1 cellular context compared by ENCODE assay signal in genomic region chr17:39687546-39688474, GRCh38.
TF ChIP-seq lines count a peak whose summit lies in the region.

TSS of gene PGAP3 (minus strand) at chr17:39688057. CDS start at chr17:39688014, 43 bp downstream.

TF ChIP-seq in K562, 482 proteins besides CTCF, POLR2A, EP300 and RAD21 (continued from another document and continues in another):
- TF ChIP-seq ZBTB1 (CRISPR knock-in tag; IDR thresholded peaks at IDR 0.05; ENCODE audit: borderline replicate concordance, low read depth) (no peak), THRB (CRISPR knock-in tag; conservative IDR thresholded peaks at IDR 0.05) (no peak), ZSCAN32 (CRISPR knock-in tag; IDR thresholded peaks at IDR 0.05) (no peak), THAP7 (CRISPR knock-in tag; IDR thresholded peaks at IDR 0.05) (no peak), ZEB2 (IDR thresholded peaks at IDR 0.05) (peak; percentile 84), WHSC1 (IDR thresholded peaks at IDR 0.05; ENCODE audit: low read length) (no peak), HDAC1 (IDR thresholded peaks at IDR 0.05) (peak in 1 of 2 experiments; percentile 21; a peak in 1 of 4 replicates), TBL1XR1 (IDR thresholded peaks at IDR 0.05; ENCODE audit: low read length in 2 of 2) (0 out of 4 replicates have a peak, but pooled peaks of 1 of the 2 experiments have one; percentile 24), CCAR2 (IDR thresholded peaks at IDR 0.05; ENCODE audit: low read depth, low read length) (no peak), PHTF2 (CRISPR knock-in tag; IDR thresholded peaks at IDR 0.05) (no peak), EP400 (IDR thresholded peaks at IDR 0.05) (peak; percentile 51), DLX4 (CRISPR knock-in tag; IDR thresholded peaks at IDR 0.05) (no peak), THAP12 (CRISPR knock-in tag; IDR thresholded peaks at IDR 0.05) (no peak), ZNF280A (IDR thresholded peaks at IDR 0.05; ENCODE audit: low read depth, partially characterized antibody) (no peak), TARDBP (IDR thresholded peaks at IDR 0.05) (no peak), ZBTB11 (CRISPR knock-in tag; IDR thresholded peaks at IDR 0.05) (peak; percentile 78 to 99 (median 79); a peak in 5 of 6 replicates), ZNF324 (CRISPR knock-in tag; IDR thresholded peaks at IDR 0.05) (no peak), TSHZ1 (CRISPR knock-in tag; IDR thresholded peaks at IDR 0.05) (no peak), FIP1L1 (IDR thresholded peaks at IDR 0.05; ENCODE audit: low read depth, low read length, poor library complexity, severe bottlenecking) (no peak), FUS (optimal IDR thresholded peaks at IDR 0.05; ENCODE audit: low read depth, low read length) (no peak), GTF2F1 (IDR thresholded peaks at IDR 0.05; ENCODE audit: low read depth, low read length) (no peak; the same call in 1 of the 2 replicates), GTF2E2 (tag; IDR thresholded peaks at IDR 0.05) (no peak), SMARCB1 (IDR thresholded peaks at IDR 0.05; ENCODE audit: insufficient read length, low read depth) (no peak), ZBTB49 (CRISPR knock-in tag; IDR thresholded peaks at IDR 0.05; ENCODE audit: borderline replicate concordance) (no peak), ZNF197 (CRISPR knock-in tag; IDR thresholded peaks at IDR 0.05; ENCODE audit: low read depth) (no peak), KDM5B (IDR thresholded peaks at IDR 0.05; ENCODE audit: insufficient replicate concordance, low read depth, low read length) (no peak), SAFB2 (IDR thresholded peaks at IDR 0.05; ENCODE audit: borderline replicate concordance, low read depth, low read length, severe bottlenecking) (no peak), NR1H2 (CRISPR knock-in tag; IDR thresholded peaks at IDR 0.05) (no peak), ZFP36 (IDR thresholded peaks at IDR 0.05; ENCODE audit: low read depth, low read length, partially characterized antibody) (no peak), ZNF311 (CRISPR knock-in tag; IDR thresholded peaks at IDR 0.05) (no peak), ZNF41 (CRISPR knock-in tag; conservative IDR thresholded peaks at IDR 0.05) (no peak), ZBED1 (IDR thresholded peaks at IDR 0.05) (0 out of 2 replicates have a peak, but pooled peaks have one; percentile 43), ETS2 (tag; IDR thresholded peaks at IDR 0.05; ENCODE audit: borderline replicate concordance, poor library complexity, severe bottlenecking) (no peak), ZNF583 (CRISPR knock-in tag; IDR thresholded peaks at IDR 0.05) (peak; percentile 47; the same call in 1 of the 2 replicates), U2AF1 (optimal IDR thresholded peaks at IDR 0.05; ENCODE audit: low read depth, low read length) (no peak), ZNF140 (CRISPR knock-in tag; IDR thresholded peaks at IDR 0.05) (no peak), TFAM (CRISPR knock-in tag; conservative IDR thresholded peaks at IDR 0.05) (no peak), CREB3 (tag; conservative IDR thresholded peaks at IDR 0.05; ENCODE audit: low read depth) (no peak), EZH2 (IDR thresholded peaks at IDR 0.05; ENCODE audit: borderline replicate concordance, low read depth, low read length) (no peak), BCLAF1 (IDR thresholded peaks at IDR 0.05; ENCODE audit: borderline replicate concordance in 1 of 2, control insufficient read depth in 1 of 2, low read depth in 2 of 2, low read length in 1 of 2) (no peak), U2AF2 (optimal IDR thresholded peaks at IDR 0.05; ENCODE audit: low read depth, low read length) (no peak)
